ENCODE assay signal across 19 cellular contexts in genomic region chr12:21925296-21925913, GRCh38. TPM values are rescaled to one million over a fixed set of nuclear protein-coding genes. Genes with fewer than 3 reads are reported as not detected.
DNase-seq lines count a peak whose midpoint lies in the region; ATAC-seq, FAIRE-seq and TF ChIP-seq lines count a peak whose summit lies in the region.
"Had no signal": no experiment of that assay in that cellular context is flagged by ENCODE, and none has a peak within 500 bp of the region (broad histone marks: within the 10 kb centered on the region; RNA-seq: fewer than 3 reads in every experiment).

No MANE protein-coding gene starts in this region.

- no peak overlapping the region for H2AFZ ChIP-seq in IMR-90 (replicated peaks; ENCODE audit: low read length, poor library complexity)
- H2AFZ ChIP-seq in astrocyte (ENCODE audit: low read depth, low read length) = peak overlapping the region; percentile 5

- H4K20me1 ChIP-seq in IMR-90 (ENCODE audit: insufficient read depth, low read length) (no peaks in the 10 kb centered on the region), astrocyte (ENCODE audit: insufficient read depth, low read length) (no peaks in the 10 kb centered on the region)
- H4K20me1 ChIP-seq: BLaER1 had no signal

- no peak overlapping the region for H4K5ac ChIP-seq in IMR-90 (ENCODE audit: low read depth, low read length)
- no peak overlapping the region for H4K5ac ChIP-seq in mesendoderm (ENCODE audit: low read length)

- no peak overlapping the region for H3K27ac Mint-ChIP-seq in astrocyte (ENCODE audit: unreplicated experiment)
- H3K27ac Mint-ChIP-seq: CD8-positive, alpha-beta memory T cell had no signal

- H2BK15ac ChIP-seq in IMR-90 (ENCODE audit: low read depth, low read length) (no peak overlapping the region), mesendoderm (replicated peaks; ENCODE audit: low read depth) (no peak overlapping the region)

- no peak for TF ChIP-seq POLR2A in IMR-90 (IDR thresholded peaks at IDR 0.05; ENCODE audit: low read depth, low read length)

- H2BK5ac ChIP-seq in IMR-90 (ENCODE audit: low read depth, low read length, poor library complexity, severe bottlenecking) (no peak overlapping the region), mesendoderm (ENCODE audit: low read length) (no peak overlapping the region)

- no peaks in the 10 kb centered on the region for H3K79me2 ChIP-seq in astrocyte (ENCODE audit: insufficient read depth, low read length)
- no peaks in the 10 kb centered on the region for H3K79me2 ChIP-seq in mesendoderm (ENCODE audit: control insufficient read depth, insufficient read depth, low read length)

- no peaks in the 10 kb centered on the region for H3K27me3 Mint-ChIP-seq in astrocyte (ENCODE audit: low read depth, unreplicated experiment)

- H3K18ac ChIP-seq in IMR-90 (ENCODE audit: low read depth, low read length) (no peak overlapping the region), mesendoderm (ENCODE audit: low read length) (no peak overlapping the region)

- dilution Hi-C loops in IMR-90 (cut with HindIII; ENCODE audit: low sequenced_read_pairs, unreplicated experiment) = no loop called here

- H3K27ac ChIP-seq in IMR-90 (ENCODE audit: insufficient read depth, low read length) (no peak overlapping the region), astrocyte (ENCODE audit: low read depth, low read length) (no peak overlapping the region), mesendoderm (ENCODE audit: low read depth, low read length) (no peak overlapping the region), left ventricle myocardium inferior (replicated peaks) (no peak overlapping the region)
- H3K27ac ChIP-seq: 22Rv1, BLaER1 had no signal

- no peak overlapping the region for H3K4me3 Mint-ChIP-seq in astrocyte (ENCODE audit: unreplicated experiment)
- H3K4me3 Mint-ChIP-seq: CD8-positive, alpha-beta memory T cell had no signal

- H3K9me3 ChIP-seq in IMR-90 (ENCODE audit: control insufficient read depth, insufficient read depth, low read length) (no peaks in the 10 kb centered on the region), astrocyte (ENCODE audit: insufficient read depth, low read depth, low read length) (no peaks in the 10 kb centered on the region), left ventricle myocardium inferior (replicated peaks) (peaks cover 3% of the 10 kb centered on the region)
- H3K9me3 ChIP-seq: BLaER1, Caco-2 had no signal

- no peaks in the 10 kb centered on the region for H3K36me3 Mint-ChIP-seq in astrocyte (ENCODE audit: low read depth, unreplicated experiment)
- H3K36me3 Mint-ChIP-seq: CD8-positive, alpha-beta memory T cell had no signal

- in situ Hi-C loops in IMR-90 (cut with MboI; ENCODE audit: low sequenced_read_pairs) = no loop called here

- no peak overlapping the region for H3K4me3 ChIP-seq in IMR-90 (ENCODE audit: insufficient read depth, low read depth, low read length)
- no peak overlapping the region for H3K4me3 ChIP-seq in astrocyte (ENCODE audit: insufficient read depth, low read depth, low read length)
- no peak overlapping the region for H3K4me3 ChIP-seq in mesendoderm (ENCODE audit: low read length)
- no peak overlapping the region for H3K4me3 ChIP-seq in left ventricle myocardium inferior
- H3K4me3 ChIP-seq: BLaER1 had no signal

- H3K23ac ChIP-seq in IMR-90 (ENCODE audit: low read depth, low read length) (no peak overlapping the region), mesendoderm (ENCODE audit: low read length) (no peak overlapping the region)

- intact Hi-C loops in IMR-90 (cut with micrococcal nuclease) (no loop called here), left ventricle myocardium inferior (cut with micrococcal nuclease) (no loop called here)

- peak; percentile 35; the same call in 1 of the 2 replicates for ATAC-seq in IMR-90 (ENCODE audit: low read depth)
- ATAC-seq in stimulated activated naive CD8-positive, alpha-beta T cell treated with anti-CD3 and anti-CD28 coated beads, Interleukin-15, Interleukin-2, amounts not matched to agents 100 U/mL and 50 U/mL, for 24 hours = no peak

- H4K91ac ChIP-seq in IMR-90 (ENCODE audit: insufficient read depth, low read depth, low read length) = no peak overlapping the region

- H3K36me3 ChIP-seq in IMR-90 (ENCODE audit: control insufficient read depth, insufficient read depth, low read length) (no peaks in the 10 kb centered on the region), astrocyte (ENCODE audit: insufficient read depth, low read length) (no peaks in the 10 kb centered on the region), mesendoderm (ENCODE audit: control insufficient read depth, insufficient read depth, low read length) (no peaks in the 10 kb centered on the region), left ventricle myocardium inferior (peaks cover 57% of the 10 kb centered on the region)
- H3K36me3 ChIP-seq: BLaER1 had no signal

- H2BK120ac ChIP-seq in IMR-90 (ENCODE audit: low read depth, low read length) (no peak overlapping the region), mesendoderm (ENCODE audit: low read depth, low read length) (no peak overlapping the region)

- no peak for FAIRE-seq in astrocyte (lab: Jason Lieb, UNC)
- FAIRE-seq: GM12892 had no signal

- H3K4me2 ChIP-seq in IMR-90 (ENCODE audit: low read depth, low read length) (no peak overlapping the region), astrocyte (ENCODE audit: low read length) (no peak overlapping the region), mesendoderm (ENCODE audit: low read length) (no peak overlapping the region)
- H3K4me2 ChIP-seq: BLaER1 had no signal

- H3K4me1 ChIP-seq in IMR-90 (ENCODE audit: control insufficient read depth, insufficient read depth, low read length) (no peaks in the 10 kb centered on the region), astrocyte (ENCODE audit: insufficient read depth, low read length) (no peaks in the 10 kb centered on the region), mesendoderm (ENCODE audit: control insufficient read depth, low read depth, low read length) (no peaks in the 10 kb centered on the region), left ventricle myocardium inferior (no peaks in the 10 kb centered on the region)
- H3K4me1 ChIP-seq: BLaER1, Caco-2 had no signal

- DNase-seq in EH (ENCODE audit: low read depth) = peak; percentile 75
- DNase-seq in IMR-90 = peak; percentile 17
- no peak for DNase-seq in astrocyte (ENCODE audit: low read depth)
- DNase-seq in mesendoderm = peak; percentile 8
- no peak for DNase-seq in left ventricle myocardium inferior
- no peak for DNase-seq in SW 1271 (lab: John Stamatoyannopoulos, UW)
- DNase-seq in D341Med (ENCODE audit: low spot score) = no peak
- DNase-seq in stimulated activated naive CD8-positive, alpha-beta T cell treated with anti-CD3 and anti-CD28 coated beads, Interleukin-15, Interleukin-2, amounts not matched to agents 100 U/mL and 50 U/mL, for 24 hours = no peak
- DNase-seq: AML-193; Caco-2; CD8-positive, alpha-beta memory T cell; DMS53; GDM1; H7; KG1 had no signal

- H3K27me3 ChIP-seq in IMR-90 (ENCODE audit: control insufficient read depth, insufficient read depth, low read length) (no peaks in the 10 kb centered on the region), astrocyte (ENCODE audit: insufficient read depth, low read length) (no peaks in the 10 kb centered on the region), mesendoderm (ENCODE audit: insufficient read depth, low read length, poor library complexity) (no peaks in the 10 kb centered on the region), left ventricle myocardium inferior (ENCODE audit: low read depth) (no peaks in the 10 kb centered on the region)
- H3K27me3 ChIP-seq: BLaER1 had no signal

- H3K56ac ChIP-seq in IMR-90 (ENCODE audit: extremely low read depth, insufficient read depth, low read length) (no peak overlapping the region), mesendoderm (ENCODE audit: low read length) (no peak overlapping the region)

- H3K4me1 Mint-ChIP-seq in astrocyte (ENCODE audit: low read depth, unreplicated experiment) = peaks cover 5% of the 10 kb centered on the region
- H3K4me1 Mint-ChIP-seq: CD8-positive, alpha-beta memory T cell had no signal

- no TSS peak for BruUV-seq in IMR-90 (replicated peaks; lab: Mats Ljungman, UMichigan)

- WGBS in IMR-90 (ENCODE audit: extremely low coverage in 2 of 2, insufficient read length in 1 of 2), 2 experiments = no CpG with 5 or more reads among the region's 3 CpGs
- no CpG with 5 or more reads among the region's 3 CpGs for WGBS in mesendoderm (ENCODE audit: extremely low coverage, insufficient coverage, low lambda C conversion rate)

- POLR2A ChIA-PET in IMR-90 (lab: Charles Lee; ENCODE audit: unreplicated experiment) = no interaction called here

- H3K9me3 Mint-ChIP-seq in astrocyte (ENCODE audit: unreplicated experiment) = no peaks in the 10 kb centered on the region

- H2AK5ac ChIP-seq in IMR-90 (ENCODE audit: low read depth, low read length) (no peak overlapping the region), mesendoderm (ENCODE audit: low read length) (no peak overlapping the region)

- TF ChIP-seq RAD21 in IMR-90 (IDR thresholded peaks at IDR 0.05; ENCODE audit: low read length) = no peak

- H3K14ac ChIP-seq in IMR-90 (replicated peaks; ENCODE audit: low read depth, low read length) = no peak overlapping the region

- no peak overlapping the region for H4K8ac ChIP-seq in IMR-90 (ENCODE audit: low read depth in 2 of 2, low read length in 2 of 2)
- H4K8ac ChIP-seq in mesendoderm (ENCODE audit: low read depth, low read length) = no peak overlapping the region

- no peak overlapping the region for H3K9ac ChIP-seq in IMR-90 (ENCODE audit: low read depth, low read length)
- H3K9ac ChIP-seq in astrocyte (ENCODE audit: low read length) = no peak overlapping the region
- no peak overlapping the region for H3K9ac ChIP-seq in mesendoderm (ENCODE audit: low read length)
- H3K9ac ChIP-seq: BLaER1 had no signal

- CTCF ChIA-PET in IMR-90 (lab: Yijun Ruan, JAX) = interaction anchor here (0.6 to 1.3 kb wide), 2 partner anchors 15 to 227 kb away, joined by 3 read pairs; no protein-coding TSS in a partner anchor

- TF ChIP-seq CTCF in IMR-90 (conservative IDR thresholded peaks at IDR 0.05; ENCODE audit: low read depth, low read length) (no peak), astrocyte (IDR thresholded peaks at IDR 0.05; ENCODE audit: insufficient read depth, low read depth, low read length) (no peak), left ventricle myocardium inferior (IDR thresholded peaks at IDR 0.05; ENCODE audit: borderline replicate concordance) (no peak)

- H3K4ac ChIP-seq in IMR-90 (ENCODE audit: low read depth, low read length) = no peak overlapping the region
- no peak overlapping the region for H3K4ac ChIP-seq in mesendoderm (ENCODE audit: low read depth, low read length)

- no peaks in the 10 kb centered on the region for H3K9me1 ChIP-seq in IMR-90 (ENCODE audit: insufficient read depth, low read length)

- no peak overlapping the region for H2BK20ac ChIP-seq in IMR-90 (ENCODE audit: low read depth, low read length)

- no peak overlapping the region for H2AK9ac ChIP-seq in IMR-90 (replicated peaks; ENCODE audit: low read depth, low read length, poor library complexity)

- no peaks in the 10 kb centered on the region for H3K79me1 ChIP-seq in IMR-90 (ENCODE audit: low read depth in 1 of 2, low read length in 2 of 2)
- no peaks in the 10 kb centered on the region for H3K79me1 ChIP-seq in mesendoderm (ENCODE audit: low read length)

RNA-seq across cellular contexts. Expression of gene ABCC9, which starts 15.8 kb away (rescaled TPM):
- total RNA-seq in IMR-90 (2012; rRNA removed) = 5.6 and 6.6 TPM in 2 replicates
- 1.2 and 1.4 TPM in 2 replicates for polyA plus RNA-seq in IMR-90 (2012; rRNA removed)
- 0.29 and 0.44 TPM in 2 replicates for polyA plus RNA-seq in IMR-90 (2012; cell fraction: cytosol; rRNA removed)
- 0.11 and 1.4 TPM in 2 replicates for polyA plus RNA-seq in IMR-90 (2012; cell fraction: nucleus; rRNA removed; ENCODE audit: low replicate concordance)
- total RNA-seq in astrocyte = 0.36 and 0.41 TPM in 2 replicates
- 0.20 TPM for polyA plus RNA-seq in mesendoderm (2013, experiment 1 of 2)
- 0.14 TPM for polyA plus RNA-seq in mesendoderm (2013, experiment 2 of 2)
- total RNA-seq in left ventricle myocardium inferior = 81.8 TPM
- total RNA-seq: A673; CD8-positive, alpha-beta memory T cell; H7 had no signal
- polyA plus RNA-seq: CD8-positive, alpha-beta memory T cell had no signal

Comparison
In these comparisons a context has a peak if more than half of its experiments do, and no peak if none do; other contexts are left out.
1. DNase-seq: peak in EH (single experiment), IMR-90 (single experiment) and mesendoderm (single experiment); none in astrocyte (single experiment), left ventricle myocardium inferior (single experiment), SW 1271 (0 of 2), D341Med (single experiment) and stimulated activated naive CD8-positive, alpha-beta T cell treated with anti-CD3 and anti-CD28 coated beads, Interleukin-15, Interleukin-2, amounts not matched to agents 100 U/mL and 50 U/mL, for 24 hours (single experiment).
2. RNA of gene ABCC9, which starts 15.8 kb away (total RNA-seq): 81.8 TPM in left ventricle myocardium inferior (single experiment); 5.6 to 6.6 TPM in IMR-90 and 0.36 to 0.41 TPM in astrocyte; every median in the first group is over 10 times any median in the second.